21 cellular contexts compared by ENCODE assay signal in the genomic region with DNA sequence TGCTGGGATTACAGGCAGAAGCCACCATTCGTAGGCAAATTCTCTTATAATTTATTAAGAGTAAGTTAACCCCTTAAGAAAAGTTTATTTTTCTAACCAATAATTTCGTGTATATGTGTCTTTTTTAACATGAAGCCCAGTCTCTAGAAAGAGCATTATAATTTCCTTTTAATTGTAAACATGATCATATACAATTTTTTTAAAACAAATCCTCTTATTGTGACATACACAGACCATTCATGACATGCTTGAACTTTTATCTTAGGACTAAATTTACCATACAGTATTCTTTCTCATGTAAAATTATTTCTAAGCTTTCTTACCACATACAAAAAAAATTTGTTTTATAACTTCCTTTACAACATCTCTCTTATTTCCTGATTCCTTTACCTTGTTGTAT. TPM values are rescaled to one million over a fixed set of nuclear protein-coding genes. Genes with fewer than 3 reads are reported as not detected.
A peak's percentile ranks its signal among the peaks of the same experiment; 100 is the strongest.
DNase-seq lines count a peak whose midpoint lies in the region; ATAC-seq, FAIRE-seq and TF ChIP-seq lines count a peak whose summit lies in the region.
"Had no signal": no experiment of that assay in that cellular context is flagged by ENCODE, and none has a peak within 500 bp of the region (broad histone marks: within the 10 kb centered on the region; RNA-seq: fewer than 3 reads in every experiment).

No MANE protein-coding gene starts in this region.

- no peaks in the 10 kb centered on the region for H3K27me3 Mint-ChIP-seq in activated naive CD4-positive, alpha-beta T cell treated with anti-CD3 and anti-CD28 coated beads for 36 hours (ENCODE audit: low read depth)

- POLR2A ChIA-PET in K562 (lab: Yijun Ruan, JAX), result no interaction called here

- no TSS peak for BruUV-seq in K562 (replicated peaks; lab: Mats Ljungman, UMichigan)

- H3K4me1 Mint-ChIP-seq in activated naive CD4-positive, alpha-beta T cell treated with anti-CD3 and anti-CD28 coated beads for 36 hours (ENCODE audit: low read depth), result peaks cover 4% of the 10 kb centered on the region

- TF ChIP-seq CTCF in K562 (IDR thresholded peaks at IDR 0.05 in 2 of 3, conservative IDR thresholded peaks at IDR 0.05 in 1 of 3; ENCODE audit: insufficient read depth in 2 of 3, low read depth in 1 of 3, low read length in 3 of 3) (no peak), GM13977 (IDR thresholded peaks at IDR 0.05; ENCODE audit: extremely low read depth, insufficient read depth, missing control alignments) (no peak)

- DNase-seq in DMS79 treated with DMSO at 0.1 percent for 48 hours (lab: John Stamatoyannopoulos, UW), result peak; percentile 13
- DNase-seq in DMS79 (lab: John Stamatoyannopoulos, UW), result no peak
- DNase-seq in M059J (ENCODE audit: low read depth), result peak; percentile 19
- DNase-seq in K562 (ENCODE audit: extremely low read depth in 1 of 4, low spot score in 3 of 4), result no peak
- no peak for DNase-seq in GM13977 (ENCODE audit: low spot score)
- DNase-seq in activated naive CD4-positive, alpha-beta T cell treated with anti-CD3 and anti-CD28 coated beads for 36 hours, result no peak
- DNase-seq in head of caudate nucleus, result no peak
- DNase-seq in activated CD8-positive, alpha-beta memory T cell treated with anti-CD3 and anti-CD28 coated beads, Interleukin-2, amount 50 U/mL, for 48 hours, result no peak
- DNase-seq: GDM1, GM23248, MM.1S, NCI-H1105 treated with DMSO at 0.1 percent for 48 hours, NCI-H187, NCI-H2171 treated with DMSO at 0.1 percent for 48 hours, NCI-H446 treated with DMSO at 0.1 percent for 48 hours, Peyer's patch, SIG-M5 had no signal

- WGBS in K562 (ENCODE audit: insufficient coverage, low coverage, missing lambda C conversion rate), result 42% methylated on average over 2 of the region's 2 CpGs

- H3K27me3 ChIP-seq in K562 (ENCODE audit: control insufficient read depth in 2 of 2, insufficient read depth in 2 of 2, low read length in 2 of 2), result no peaks in the 10 kb centered on the region
- H3K27me3 ChIP-seq: BLaER1, Peyer's patch had no signal

- no peak overlapping the region for H3K4me2 ChIP-seq in K562 (ENCODE audit: insufficient read depth, low read length)
- H3K4me2 ChIP-seq: BLaER1 had no signal

- ATAC-seq in K562, result no peak
- ATAC-seq: GM12878 had no signal

- H4K20me1 ChIP-seq in K562 (replicated peaks; ENCODE audit: control insufficient read depth, insufficient read depth, low read length), result no peaks in the 10 kb centered on the region
- H4K20me1 ChIP-seq: BLaER1 had no signal

- H3K4me3 ChIP-seq in K562, result no peak overlapping the region
- H3K4me3 ChIP-seq: BLaER1, GM12878, GM23248, Peyer's patch had no signal

- intact Hi-C loops in K562 (cut with micrococcal nuclease) (no loop called here), head of caudate nucleus (cut with DNase I) (no loop called here)
- intact Hi-C loops in activated naive CD4-positive, alpha-beta T cell treated with anti-CD3 and anti-CD28 coated beads for 36 hours (cut with micrococcal nuclease), result no loop called here

- H3K27ac ChIP-seq in K562 (ENCODE audit: extremely low read depth, low read depth, low read length), result no peak overlapping the region
- H3K27ac ChIP-seq: BLaER1, GM23248, Peyer's patch had no signal

- in situ Hi-C loops in K562 (cut with MboI) (no loop called here), GM13977 (cut with MboI; ENCODE audit: low pct_unique_long_range_greater_than_20kb, low sequenced_read_pairs, unreplicated experiment) (no loop called here)

- no peak for TF ChIP-seq POLR2A in K562 (conservative IDR thresholded peaks at IDR 0.05)

- no peak overlapping the region for H3K4me3 Mint-ChIP-seq in activated naive CD4-positive, alpha-beta T cell treated with anti-CD3 and anti-CD28 coated beads for 36 hours
- H3K4me3 Mint-ChIP-seq: T-helper 1 cell treated with Interleukin-12 subunit alpha and Interleukin-12 subunit beta and Interleukin-4 antibody, amounts not matched to agents 30 μg/mL and 1 μg/mL, for 36 hours had no signal

- TF ChIP-seq RAD21 in K562 (CRISPR knock-in tag; conservative IDR thresholded peaks at IDR 0.05 in 1 of 2, IDR thresholded peaks at IDR 0.05 in 1 of 2), result no peak

- peaks cover 37% of the 10 kb centered on the region for H3K36me3 Mint-ChIP-seq in activated naive CD4-positive, alpha-beta T cell treated with anti-CD3 and anti-CD28 coated beads for 36 hours (ENCODE audit: low read depth)

- H3K27ac Mint-ChIP-seq in activated naive CD4-positive, alpha-beta T cell treated with anti-CD3 and anti-CD28 coated beads for 36 hours, result no peak overlapping the region
- H3K27ac Mint-ChIP-seq: T-helper 1 cell treated with Interleukin-12 subunit alpha and Interleukin-12 subunit beta and Interleukin-4 antibody, amounts not matched to agents 30 μg/mL and 1 μg/mL, for 36 hours had no signal

- peaks cover 11% of the 10 kb centered on the region for H3K79me2 ChIP-seq in K562 (ENCODE audit: control insufficient read depth, insufficient read depth, low read length)

- 0 out of 2 replicates have a peak, but pooled peaks cover 3% of the 10 kb centered on the region for H3K9me3 ChIP-seq in K562 (replicated peaks; ENCODE audit: control insufficient read depth, insufficient read depth, low read depth, low read length)
- H3K9me3 ChIP-seq: Peyer's patch had no signal

- no peak overlapping the region for H2AFZ ChIP-seq in K562 (ENCODE audit: low read depth, low read length)
- H2AFZ ChIP-seq: GM23248 had no signal

- H3K9me3 Mint-ChIP-seq in activated naive CD4-positive, alpha-beta T cell treated with anti-CD3 and anti-CD28 coated beads for 36 hours, result peaks cover 22% of the 10 kb centered on the region

- CTCF ChIA-PET in K562 (lab: Yijun Ruan, JAX; ENCODE audit: low intra/inter-chr PET ratio), result no interaction called here
- CTCF ChIA-PET in activated naive CD4-positive, alpha-beta T cell treated with anti-CD3 and anti-CD28 coated beads for 36 hours (lab: Charles Lee), result interaction anchor here (0.6 kb wide), 1 partner anchor 267 kb away, joined by 3 read pairs; no protein-coding TSS in a partner anchor

- H3K9me1 ChIP-seq in K562 (ENCODE audit: control insufficient read depth, insufficient read depth, low read length), result no peaks in the 10 kb centered on the region

- H3K4me1 ChIP-seq in K562 (replicated peaks in 1 of 2; ENCODE audit: control insufficient read depth in 2 of 2, insufficient read depth in 2 of 2, low read length in 2 of 2), result peaks cover 0 to 3% of the 10 kb centered on the region in 2 experiments; a peak in 2 of 5 replicates

- TF ChIP-seq EP300 in K562 (IDR thresholded peaks at IDR 0.05; ENCODE audit: low read length), result no peak

- FAIRE-seq in K562 (lab: Jason Lieb, UNC), result no peak
- FAIRE-seq: GM12878, GM18507 had no signal

- peaks cover 6% of the 10 kb centered on the region; the same call in 2 of the 3 replicates for H3K36me3 ChIP-seq in K562 (ENCODE audit: control insufficient read depth, insufficient read depth, low read length)
- H3K36me3 ChIP-seq: Peyer's patch had no signal

- no peak overlapping the region for H3K9ac ChIP-seq in K562 (ENCODE audit: insufficient read depth in 1 of 2, low read depth in 2 of 2, low read length in 2 of 2)
- H3K9ac ChIP-seq: BLaER1, GM23248 had no signal

RNA-seq across cellular contexts. Expression of gene ACOT13, which starts 6.7 kb away (rescaled TPM):
- total RNA-seq in M059J (2014; rRNA removed; shearing (Covaris generic)), result 12.0 and 23.1 TPM in 2 replicates
- 4.4 and 16.0 TPM in 2 replicates for total RNA-seq in K562 (2011; cell fraction: chromatin; rRNA removed; ENCODE audit: low replicate concordance)
- 4.3 TPM in 2 replicates for total RNA-seq in K562 (2011; cell fraction: nucleolus; rRNA removed)
- 6.1 and 11.8 TPM in 2 replicates for total RNA-seq in K562 (2011; cell fraction: nucleoplasm; rRNA removed)
- total RNA-seq in K562 (2014; rRNA removed) (14.1 and 20.9 TPM in 2 replicates), K562 (2014; rRNA removed; fragmentation: Illumina TruSeq; extraction: Trizol) (65.7 and 75.7 TPM in 2 replicates), K562 (2015; rRNA removed; fragmentation: Illumina TruSeq; extraction: Trizol) (46.3 and 49.2 TPM in 2 replicates), K562 (2021) (57.9 and 58.1 TPM in 2 replicates)
- polyA plus RNA-seq in K562 (2011; rRNA removed) (99.7 and 129 TPM in 2 replicates), K562 (2014; fragmentation: Illumina TruSeq; extraction: Trizol) (72.2 and 82.8 TPM in 2 replicates), K562 (2014; fragmentation: Nextera tagmentation; extraction: Ambion mirVana) (100 to 1,000 TPM; 106 to 127 TPM), K562 (2014; rRNA removed) (37.6 and 40.4 TPM in 2 replicates)
- polyA plus RNA-seq in K562 (2011; cell fraction: cytosol; rRNA removed), result 24.7 and 40.8 TPM in 2 replicates
- 11.4 and 19.8 TPM in 2 replicates for polyA plus RNA-seq in K562 (2011; cell fraction: nucleus; rRNA removed)
- polyA plus RNA-seq in K562 (2012), result 54.7 and 56.0 TPM in 2 replicates
- 48.9 and 54.5 TPM in 2 replicates for polyA minus RNA-seq in K562 (2011; rRNA and poly(A)+ RNA removed)
- polyA minus RNA-seq in K562 (2011; cell fraction: cytosol; rRNA and poly(A)+ RNA removed), result 13.7 and 18.1 TPM in 2 replicates
- 3.6 and 6.2 TPM in 2 replicates for polyA minus RNA-seq in K562 (2011; cell fraction: nucleus; rRNA and poly(A)+ RNA removed)
- 10 to 100 TPM; 34.0 to 36.1 TPM for total RNA-seq in activated naive CD4-positive, alpha-beta T cell treated with anti-CD3 and anti-CD28 coated beads for 36 hours

RNA-seq across cellular contexts. Expression of gene TDP2, which starts 6.9 kb away (rescaled TPM):
- 29.0 and 51.6 TPM in 2 replicates for total RNA-seq in M059J (2014; rRNA removed; shearing (Covaris generic))
- total RNA-seq in K562 (2011; cell fraction: chromatin; rRNA removed; ENCODE audit: low replicate concordance), result 36.5 and 52.5 TPM in 2 replicates
- total RNA-seq in K562 (2011; cell fraction: nucleolus; rRNA removed), result 30.2 and 34.3 TPM in 2 replicates
- total RNA-seq in K562 (2011; cell fraction: nucleoplasm; rRNA removed), result 41.6 and 42.5 TPM in 2 replicates
- total RNA-seq in K562 (2014; rRNA removed), result 29.0 and 46.5 TPM in 2 replicates
- 31.8 and 32.9 TPM in 2 replicates for total RNA-seq in K562 (2014; rRNA removed; fragmentation: Illumina TruSeq; extraction: Trizol)
- total RNA-seq in K562 (2015; rRNA removed; fragmentation: Illumina TruSeq; extraction: Trizol), result 27.3 and 28.6 TPM in 2 replicates
- total RNA-seq in K562 (2021), result 37.9 and 38.2 TPM in 2 replicates
- 41.3 and 60.1 TPM in 2 replicates for polyA plus RNA-seq in K562 (2011; rRNA removed)
- polyA plus RNA-seq in K562 (2011; cell fraction: cytosol; rRNA removed), result 10.1 and 18.1 TPM in 2 replicates
- 28.7 and 29.2 TPM in 2 replicates for polyA plus RNA-seq in K562 (2011; cell fraction: nucleus; rRNA removed)
- 43.5 and 47.6 TPM in 2 replicates for polyA plus RNA-seq in K562 (2012)
- 53.6 and 56.8 TPM in 2 replicates for polyA plus RNA-seq in K562 (2014; fragmentation: Illumina TruSeq; extraction: Trizol)
- polyA plus RNA-seq in K562 (2014; fragmentation: Nextera tagmentation; extraction: Ambion mirVana), result 10 to 100 TPM; 27.7 to 28.7 TPM
- polyA plus RNA-seq in K562 (2014; rRNA removed), result 53.0 and 56.5 TPM in 2 replicates
- 29.1 and 37.8 TPM in 2 replicates for polyA minus RNA-seq in K562 (2011; rRNA and poly(A)+ RNA removed)
- polyA minus RNA-seq in K562 (2011; cell fraction: cytosol; rRNA and poly(A)+ RNA removed), result 12.4 and 13.6 TPM in 2 replicates
- 31.9 and 71.3 TPM in 2 replicates for polyA minus RNA-seq in K562 (2011; cell fraction: nucleus; rRNA and poly(A)+ RNA removed)
- total RNA-seq in activated naive CD4-positive, alpha-beta T cell treated with anti-CD3 and anti-CD28 coated beads for 36 hours, result 10 to 100 TPM; 41.5 to 44.2 TPM

RNA-seq across cellular contexts. Expression of gene KIAA0319, which starts 27.6 kb away (rescaled TPM):
- total RNA-seq in M059J (2014; rRNA removed; shearing (Covaris generic)), result 0.02 and 0.07 TPM in 2 replicates
- not detected in 2 replicates for total RNA-seq in K562 (2011; cell fraction: chromatin; rRNA removed; ENCODE audit: low replicate concordance)
- not detected in 2 replicates for total RNA-seq in K562 (2011; cell fraction: nucleolus; rRNA removed)
- total RNA-seq in K562 (2011; cell fraction: nucleoplasm; rRNA removed), result not detected in 2 replicates
- not detected in 2 replicates for total RNA-seq in K562 (2014; rRNA removed)
- not detected in 2 replicates for total RNA-seq in K562 (2014; rRNA removed; fragmentation: Illumina TruSeq; extraction: Trizol)
- not detected in 2 replicates for total RNA-seq in K562 (2015; rRNA removed; fragmentation: Illumina TruSeq; extraction: Trizol)
- not detected in 2 replicates for total RNA-seq in K562 (2021)
- not detected in 2 replicates for polyA plus RNA-seq in K562 (2011; rRNA removed)
- polyA plus RNA-seq in K562 (2011; cell fraction: cytosol; rRNA removed), result not detected in 2 replicates
- not detected in 2 replicates for polyA plus RNA-seq in K562 (2011; cell fraction: nucleus; rRNA removed)
- polyA plus RNA-seq in K562 (2012), result 0.01 TPM in 2 replicates
- 0.01 TPM in 1 of 2 replicates, not detected in the other for polyA plus RNA-seq in K562 (2014; fragmentation: Illumina TruSeq; extraction: Trizol)
- not detected for polyA plus RNA-seq in K562 (2014; fragmentation: Nextera tagmentation; extraction: Ambion mirVana)
- 0.03 TPM in 1 of 2 replicates, not detected in the other for polyA plus RNA-seq in K562 (2014; rRNA removed)
- not detected in 2 replicates for polyA minus RNA-seq in K562 (2011; rRNA and poly(A)+ RNA removed)
- polyA minus RNA-seq in K562 (2011; cell fraction: cytosol; rRNA and poly(A)+ RNA removed), result not detected in 2 replicates
- not detected in 2 replicates for polyA minus RNA-seq in K562 (2011; cell fraction: nucleus; rRNA and poly(A)+ RNA removed)
- under 1 TPM; 0.07 to 0.10 TPM for total RNA-seq in activated naive CD4-positive, alpha-beta T cell treated with anti-CD3 and anti-CD28 coated beads for 36 hours
- total RNA-seq: GM23248 had no signal

RNA-seq across cellular contexts. Expression of gene C6orf62, which starts 45.3 kb away (rescaled TPM):
- total RNA-seq in M059J (2014; rRNA removed; shearing (Covaris generic)), result 181 and 379 TPM in 2 replicates
- 43.5 and 83.8 TPM in 2 replicates for total RNA-seq in K562 (2011; cell fraction: chromatin; rRNA removed; ENCODE audit: low replicate concordance)
- 36.7 and 38.0 TPM in 2 replicates for total RNA-seq in K562 (2011; cell fraction: nucleolus; rRNA removed)
- 66.0 and 93.1 TPM in 2 replicates for total RNA-seq in K562 (2011; cell fraction: nucleoplasm; rRNA removed)
- total RNA-seq in K562 (2014; rRNA removed), result 48.5 and 52.9 TPM in 2 replicates
- total RNA-seq in K562 (2014; rRNA removed; fragmentation: Illumina TruSeq; extraction: Trizol), result 110 and 124 TPM in 2 replicates
- total RNA-seq in K562 (2015; rRNA removed; fragmentation: Illumina TruSeq; extraction: Trizol), result 111 and 113 TPM in 2 replicates
- total RNA-seq in K562 (2021), result 113 and 117 TPM in 2 replicates
- polyA plus RNA-seq in K562 (2011; rRNA removed), result 76.7 and 105 TPM in 2 replicates
- polyA plus RNA-seq in K562 (2011; cell fraction: cytosol; rRNA removed), result 37.7 and 38.4 TPM in 2 replicates
- 55.2 and 65.3 TPM in 2 replicates for polyA plus RNA-seq in K562 (2011; cell fraction: nucleus; rRNA removed)
- 55.2 and 66.1 TPM in 2 replicates for polyA plus RNA-seq in K562 (2012)
- polyA plus RNA-seq in K562 (2014; fragmentation: Illumina TruSeq; extraction: Trizol), result 86.2 and 111 TPM in 2 replicates
- 100 to 1,000 TPM; 355 to 579 TPM for polyA plus RNA-seq in K562 (2014; fragmentation: Nextera tagmentation; extraction: Ambion mirVana)
- 56.8 and 65.6 TPM in 2 replicates for polyA plus RNA-seq in K562 (2014; rRNA removed)
- polyA minus RNA-seq in K562 (2011; rRNA and poly(A)+ RNA removed), result 117 and 150 TPM in 2 replicates
- polyA minus RNA-seq in K562 (2011; cell fraction: cytosol; rRNA and poly(A)+ RNA removed), result 41.9 and 92.5 TPM in 2 replicates
- 37.2 and 54.4 TPM in 2 replicates for polyA minus RNA-seq in K562 (2011; cell fraction: nucleus; rRNA and poly(A)+ RNA removed)
- total RNA-seq in activated naive CD4-positive, alpha-beta T cell treated with anti-CD3 and anti-CD28 coated beads for 36 hours, result 100 to 1,000 TPM; 110 to 112 TPM

Comparison
In these comparisons a context has a peak if more than half of its experiments do, and no peak if none do; other contexts are left out.
1. DNase-seq: peak in DMS79 treated with DMSO at 0.1 percent for 48 hours (single experiment) and M059J (single experiment); none in DMS79 (single experiment), K562 (0 of 4), GM13977 (single experiment), activated naive CD4-positive, alpha-beta T cell treated with anti-CD3 and anti-CD28 coated beads for 36 hours (single experiment), head of caudate nucleus (0 of 42) and activated CD8-positive, alpha-beta memory T cell treated with anti-CD3 and anti-CD28 coated beads, Interleukin-2, amount 50 U/mL, for 48 hours (single experiment).